In the genomic region with DNA sequence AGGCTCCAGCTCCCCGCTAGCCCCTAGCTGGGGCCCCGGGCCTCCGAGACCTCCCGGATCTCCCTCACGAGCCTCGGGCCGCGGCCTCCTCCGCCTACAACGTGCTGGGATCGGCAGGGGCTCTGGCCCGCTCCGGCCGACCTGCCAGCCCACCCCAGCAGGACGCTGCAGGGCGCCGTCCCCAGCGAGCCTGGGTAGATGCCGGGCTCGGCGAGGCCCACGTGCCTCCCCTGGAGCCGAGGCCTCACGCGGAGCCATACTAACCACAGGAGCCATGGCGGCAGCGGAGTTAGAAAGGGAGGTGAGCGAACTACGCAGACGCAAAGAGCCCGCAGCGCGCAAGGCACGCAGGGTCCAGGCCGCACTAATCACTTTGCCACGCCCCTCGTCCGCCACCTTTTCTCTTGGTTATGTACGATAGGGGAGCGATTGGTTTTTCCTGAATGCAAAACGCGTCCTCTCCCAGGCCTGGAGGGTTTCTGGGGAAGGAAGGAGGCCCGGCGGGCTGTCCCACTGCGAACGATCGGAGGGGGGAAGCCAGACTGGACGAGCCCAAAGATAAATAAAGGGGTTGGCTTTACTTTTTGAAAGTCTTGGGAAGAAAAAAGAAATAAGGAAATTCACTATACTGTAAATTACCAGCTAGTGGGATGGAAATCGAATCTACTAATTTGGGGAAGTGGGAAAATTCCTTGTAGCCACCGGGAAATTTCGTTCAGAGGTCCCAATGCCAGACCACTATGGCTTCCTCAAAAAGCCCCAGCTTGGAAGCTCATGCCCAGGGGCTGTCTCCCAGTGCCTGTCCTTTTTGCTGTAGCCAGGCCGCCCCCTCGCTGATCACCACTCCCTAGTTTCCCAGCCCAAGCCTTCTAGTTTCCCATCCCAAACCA, we compare ENCODE assay signal across 1 cellular context.
TF ChIP-seq lines count a peak whose summit lies in the region.

Gene RPL22 (minus strand): TSS at position 298 of the 890 bp plus-strand sequence. CDS start 22 bp downstream, at position 276.

TF ChIP-seq in WTC11, 78 proteins besides CTCF, POLR2A, EP300 and RAD21 (continued from another document and continues in another):
- TF ChIP-seq, protein P1, sequence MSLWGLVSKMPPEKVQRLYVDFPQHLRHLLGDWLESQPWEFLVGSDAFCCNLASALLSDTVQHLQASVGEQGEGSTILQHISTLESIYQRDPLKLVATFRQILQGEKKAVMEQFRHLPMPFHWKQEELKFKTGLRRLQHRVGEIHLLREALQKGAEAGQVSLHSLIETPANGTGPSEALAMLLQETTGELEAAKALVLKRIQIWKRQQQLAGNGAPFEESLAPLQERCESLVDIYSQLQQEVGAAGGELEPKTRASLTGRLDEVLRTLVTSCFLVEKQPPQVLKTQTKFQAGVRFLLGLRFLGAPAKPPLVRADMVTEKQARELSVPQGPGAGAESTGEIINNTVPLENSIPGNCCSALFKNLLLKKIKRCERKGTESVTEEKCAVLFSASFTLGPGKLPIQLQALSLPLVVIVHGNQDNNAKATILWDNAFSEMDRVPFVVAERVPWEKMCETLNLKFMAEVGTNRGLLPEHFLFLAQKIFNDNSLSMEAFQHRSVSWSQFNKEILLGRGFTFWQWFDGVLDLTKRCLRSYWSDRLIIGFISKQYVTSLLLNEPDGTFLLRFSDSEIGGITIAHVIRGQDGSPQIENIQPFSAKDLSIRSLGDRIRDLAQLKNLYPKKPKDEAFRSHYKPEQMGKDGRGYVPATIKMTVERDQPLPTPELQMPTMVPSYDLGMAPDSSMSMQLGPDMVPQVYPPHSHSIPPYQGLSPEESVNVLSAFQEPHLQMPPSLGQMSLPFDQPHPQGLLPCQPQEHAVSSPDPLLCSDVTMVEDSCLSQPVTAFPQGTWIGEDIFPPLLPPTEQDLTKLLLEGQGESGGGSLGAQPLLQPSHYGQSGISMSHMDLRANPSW (CRISPR knock-in tag; conservative IDR thresholded peaks at IDR 0.05; ENCODE audit: low read depth), result no peak
- TF ChIP-seq OVOL2 (CRISPR knock-in tag; IDR thresholded peaks at IDR 0.05; ENCODE audit: borderline replicate concordance), result no peak
- no peak for TF ChIP-seq AR (CRISPR knock-in tag; IDR thresholded peaks at IDR 0.05)
- no peak for TF ChIP-seq ZNF396 (CRISPR knock-in tag; IDR thresholded peaks at IDR 0.05; ENCODE audit: borderline replicate concordance)
- TF ChIP-seq HMGA2 (CRISPR knock-in tag; IDR thresholded peaks at IDR 0.05), result no peak; the same call in 1 of the 2 replicates
- TF ChIP-seq E2F5 (CRISPR knock-in tag; IDR thresholded peaks at IDR 0.05), result peak; percentile 47; the same call in 1 of the 2 replicates
- TF ChIP-seq ATF3 (CRISPR knock-in tag; conservative IDR thresholded peaks at IDR 0.05), result no peak
- TF ChIP-seq, protein P2, sequence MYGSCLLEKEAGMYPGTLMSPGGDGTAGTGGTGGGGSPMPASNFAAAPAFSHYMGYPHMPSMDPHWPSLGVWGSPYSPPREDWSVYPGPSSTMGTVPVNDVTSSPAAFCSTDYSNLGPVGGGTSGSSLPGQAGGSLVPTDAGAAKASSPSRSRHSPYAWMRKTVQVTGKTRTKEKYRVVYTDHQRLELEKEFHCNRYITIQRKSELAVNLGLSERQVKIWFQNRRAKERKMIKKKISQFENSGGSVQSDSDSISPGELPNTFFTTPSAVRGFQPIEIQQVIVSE (CRISPR knock-in tag; IDR thresholded peaks at IDR 0.05; ENCODE audit: borderline replicate concordance), result no peak
- TF ChIP-seq, protein P3, sequence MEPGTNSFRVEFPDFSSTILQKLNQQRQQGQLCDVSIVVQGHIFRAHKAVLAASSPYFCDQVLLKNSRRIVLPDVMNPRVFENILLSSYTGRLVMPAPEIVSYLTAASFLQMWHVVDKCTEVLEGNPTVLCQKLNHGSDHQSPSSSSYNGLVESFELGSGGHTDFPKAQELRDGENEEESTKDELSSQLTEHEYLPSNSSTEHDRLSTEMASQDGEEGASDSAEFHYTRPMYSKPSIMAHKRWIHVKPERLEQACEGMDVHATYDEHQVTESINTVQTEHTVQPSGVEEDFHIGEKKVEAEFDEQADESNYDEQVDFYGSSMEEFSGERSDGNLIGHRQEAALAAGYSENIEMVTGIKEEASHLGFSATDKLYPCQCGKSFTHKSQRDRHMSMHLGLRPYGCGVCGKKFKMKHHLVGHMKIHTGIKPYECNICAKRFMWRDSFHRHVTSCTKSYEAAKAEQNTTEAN (CRISPR knock-in tag; IDR thresholded peaks at IDR 0.05), result peak; percentile 78
- TF ChIP-seq ZSCAN18 (CRISPR knock-in tag; IDR thresholded peaks at IDR 0.05), result no peak
- peak; percentile 71 for TF ChIP-seq SMAD3 (CRISPR knock-in tag; IDR thresholded peaks at IDR 0.05; ENCODE audit: borderline replicate concordance)
- TF ChIP-seq, protein P4, sequence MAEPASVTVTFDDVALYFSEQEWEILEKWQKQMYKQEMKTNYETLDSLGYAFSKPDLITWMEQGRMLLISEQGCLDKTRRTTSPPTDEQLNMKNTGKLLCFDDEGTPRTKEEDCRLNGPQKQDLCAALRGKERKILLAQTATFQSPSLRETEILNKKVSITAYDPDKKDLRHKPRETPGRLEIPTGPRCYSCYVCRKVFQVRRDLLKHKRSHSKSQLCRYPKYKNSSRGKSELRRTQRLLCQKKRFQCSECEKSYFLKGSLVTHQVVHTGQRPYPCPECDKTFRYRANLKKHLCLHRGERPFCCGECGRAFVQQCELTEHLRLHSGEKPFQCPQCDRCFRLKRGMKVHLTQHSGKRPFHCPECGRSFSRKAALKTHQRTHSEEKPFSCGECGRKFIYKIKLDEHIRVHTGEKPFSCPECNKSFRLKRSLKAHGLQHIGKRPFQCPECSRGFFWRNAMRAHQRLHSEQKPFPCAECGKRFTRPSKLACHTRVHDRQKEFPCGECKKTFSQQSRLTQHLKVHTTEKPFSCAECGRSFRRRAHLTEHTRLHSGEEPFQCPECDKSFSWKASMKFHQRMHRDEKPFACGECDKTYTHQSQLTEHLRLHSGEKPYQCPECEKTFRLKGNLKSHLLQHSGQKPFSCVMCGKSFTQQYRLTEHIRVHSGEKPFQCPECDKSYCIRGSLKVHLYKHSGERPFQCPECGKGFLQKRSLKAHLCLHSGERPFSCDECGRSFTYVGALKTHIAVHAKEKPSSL (CRISPR knock-in tag; conservative IDR thresholded peaks at IDR 0.05), result no peak
- TF ChIP-seq ZBTB21 (CRISPR knock-in tag; IDR thresholded peaks at IDR 0.05; ENCODE audit: borderline replicate concordance), result no peak
- no peak; the same call in 1 of the 2 replicates for TF ChIP-seq ETV6 (CRISPR knock-in tag; IDR thresholded peaks at IDR 0.05)
- peak; percentile 92 for TF ChIP-seq JUN (CRISPR knock-in tag; IDR thresholded peaks at IDR 0.05)
- TF ChIP-seq ZNF121 (CRISPR knock-in tag; IDR thresholded peaks at IDR 0.05), result no peak
- TF ChIP-seq, protein P5, sequence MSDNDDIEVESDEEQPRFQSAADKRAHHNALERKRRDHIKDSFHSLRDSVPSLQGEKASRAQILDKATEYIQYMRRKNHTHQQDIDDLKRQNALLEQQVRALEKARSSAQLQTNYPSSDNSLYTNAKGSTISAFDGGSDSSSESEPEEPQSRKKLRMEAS (CRISPR knock-in tag; IDR thresholded peaks at IDR 0.05), result peak; percentile 97
- peak; percentile 78; the same call in 1 of the 2 replicates for TF ChIP-seq CBFB (CRISPR knock-in tag; IDR thresholded peaks at IDR 0.05; ENCODE audit: low read depth)
- TF ChIP-seq ELF4 (CRISPR knock-in tag; IDR thresholded peaks at IDR 0.05; ENCODE audit: low read depth), result no peak
- TF ChIP-seq PRRX2 (CRISPR knock-in tag; IDR thresholded peaks at IDR 0.05), result no peak
- TF ChIP-seq ZNF281 (CRISPR knock-in tag; IDR thresholded peaks at IDR 0.05), result peak; percentile 54; the same call in 1 of the 2 replicates
- peak; percentile 85 for TF ChIP-seq FOXP1 (CRISPR knock-in tag; IDR thresholded peaks at IDR 0.05; ENCODE audit: borderline replicate concordance)
- no peak for TF ChIP-seq SOX15 (CRISPR knock-in tag; IDR thresholded peaks at IDR 0.05)
- TF ChIP-seq ZNF232 (CRISPR knock-in tag; IDR thresholded peaks at IDR 0.05), result peak; percentile 77; the same call in 1 of the 2 replicates
- peak; percentile 73; the same call in 1 of the 2 replicates for TF ChIP-seq ESRRA (CRISPR knock-in tag; IDR thresholded peaks at IDR 0.05; ENCODE audit: borderline replicate concordance)
- TF ChIP-seq ZMAT4 (CRISPR knock-in tag; IDR thresholded peaks at IDR 0.05), result no peak
- no peak for TF ChIP-seq ZNF671 (CRISPR knock-in tag; IDR thresholded peaks at IDR 0.05)
- peak; percentile 91 for TF ChIP-seq IRF1 (CRISPR knock-in tag; IDR thresholded peaks at IDR 0.05)
- no peak for TF ChIP-seq ZNF512 (CRISPR knock-in tag; IDR thresholded peaks at IDR 0.05; ENCODE audit: borderline replicate concordance)
- no peak for TF ChIP-seq FOXJ3 (CRISPR knock-in tag; IDR thresholded peaks at IDR 0.05; ENCODE audit: borderline replicate concordance)
